16 cellular contexts compared by ENCODE assay signal in the genomic region with DNA sequence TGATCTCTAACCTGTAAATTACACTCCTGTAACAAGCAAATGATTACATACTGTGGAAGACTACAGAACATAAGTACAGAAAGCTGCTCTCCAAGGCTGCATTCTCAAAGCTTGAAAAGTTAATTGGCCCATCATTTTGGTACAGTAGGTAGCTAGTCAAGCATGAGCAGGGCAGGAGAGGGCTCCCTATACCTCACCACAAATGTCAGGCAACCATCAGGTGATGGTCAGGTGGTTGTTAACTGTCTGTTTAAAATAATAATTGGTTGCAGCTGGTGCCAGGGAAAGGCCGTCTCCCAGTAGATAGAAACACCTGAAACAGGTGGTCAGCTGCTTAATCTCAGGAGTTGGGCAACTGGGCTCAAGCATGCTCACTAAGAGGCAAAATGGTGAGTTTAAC.
"Had no signal": no experiment of that assay in that cellular context is flagged by ENCODE, and none has a peak within 500 bp of the region (broad histone marks: within the 10 kb centered on the region; RNA-seq: fewer than 3 reads in every experiment).

No MANE protein-coding gene starts in this region.

- DNase-seq: activated CD4-positive, alpha-beta T cell treated with anti-CD3 and anti-CD28 coated beads, Interleukin-2, amount 10 ng/mL, durations not matched to agents 7 days and 5 days; activated CD8-positive, alpha-beta memory T cell treated with anti-CD3 and anti-CD28 coated beads, Interleukin-2, amount 50 U/mL, for 48 hours; activated gamma-delta T cell; activated T-cell treated with anti-CD3 and anti-CD28 coated beads, Interleukin-2, amount 50 U/mL, for 72 hours; foreskin fibroblast; hippocampal formation; mesenchymal stem cell; natural killer cell; right cardiac atrium; small intestine; stimulated activated CD4-positive, alpha-beta T cell treated with anti-CD3 and anti-CD28 coated beads, Interleukin-4, amount 100 ng/mL, for 4 hours; stimulated activated CD8-positive, alpha-beta memory T cell treated with anti-CD3 and anti-CD28 coated beads, Interleukin-4, amount 100 ng/mL, for 48 hours; stimulated activated naive CD8-positive, alpha-beta T cell treated with anti-CD3 and anti-CD28 coated beads, Interleukin-15, Interleukin-2, amounts not matched to agents 100 U/mL and 50 U/mL, for 24 hours had no signal

- H3K4me3 ChIP-seq: cardiac muscle cell, suprapubic skin had no signal

- H3K27ac ChIP-seq: cardiac muscle cell, suprapubic skin had no signal

- ATAC-seq: activated naive CD4-positive, alpha-beta T cell treated with anti-CD3 and anti-CD28 coated beads, Interleukin-2, amount 50 U/mL, for 72 hours; activated T-cell treated with anti-CD3 and anti-CD28 coated beads, Interleukin-2, amount 50 U/mL, for 72 hours; natural killer cell; right cardiac atrium; stimulated activated naive CD8-positive, alpha-beta T cell treated with anti-CD3 and anti-CD28 coated beads, Interleukin-15, Interleukin-2, amounts not matched to agents 100 U/mL and 50 U/mL, for 24 hours had no signal
